30 cellular contexts compared by ENCODE assay signal in the genomic region with DNA sequence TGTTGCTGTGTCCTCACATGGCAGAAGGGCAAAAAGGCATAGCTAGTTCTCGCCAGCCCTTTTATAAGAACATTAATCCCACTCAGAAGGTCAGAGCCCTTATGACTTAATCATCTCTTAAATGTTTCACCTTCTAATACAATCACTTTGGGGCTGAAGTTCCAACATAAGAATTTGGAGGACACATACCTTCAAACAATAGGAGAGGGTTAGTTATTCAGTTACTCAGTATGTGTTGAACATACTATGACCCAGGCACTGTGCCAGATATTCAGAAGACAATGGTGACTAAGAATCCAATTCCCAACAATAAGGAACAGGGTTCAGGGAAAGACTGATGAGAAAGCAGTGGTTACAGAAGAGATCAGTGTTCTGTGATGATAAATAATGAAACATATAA.
A peak's percentile ranks its signal among the peaks of the same experiment; 100 is the strongest.
DNase-seq lines count a peak whose midpoint lies in the region; FAIRE-seq and TF ChIP-seq lines count a peak whose summit lies in the region.
"Had no signal": no experiment of that assay in that cellular context is flagged by ENCODE, and none has a peak within 500 bp of the region (broad histone marks: within the 10 kb centered on the region; RNA-seq: fewer than 3 reads in every experiment).

No MANE protein-coding gene starts in this region.

- no peaks in the 10 kb centered on the region for H3K4me1 Mint-ChIP-seq in MCF 10A (ENCODE audit: insufficient read depth, unreplicated experiment)
- H3K4me1 Mint-ChIP-seq: naive thymus-derived CD4-positive, alpha-beta T cell had no signal

- no peak for TF ChIP-seq POLR2A in breast epithelium (IDR thresholded peaks at IDR 0.05)
- TF ChIP-seq POLR2A in Peyer's patch (IDR thresholded peaks at IDR 0.05): no peak
- no peak for TF ChIP-seq POLR2A in GM12891 (IDR thresholded peaks at IDR 0.05; ENCODE audit: low read depth, low read length)

- H3K4me3 ChIP-seq in breast epithelium: no peak overlapping the region
- no peak overlapping the region for H3K4me3 ChIP-seq in mammary epithelial cell (replicated peaks in 1 of 3; ENCODE audit: insufficient read depth in 1 of 3, low read depth in 2 of 3, low read length in 3 of 3)
- no peak overlapping the region for H3K4me3 ChIP-seq in Peyer's patch
- H3K4me3 ChIP-seq: A549, adrenal gland, psoas muscle, suprapubic skin had no signal

- dilution Hi-C loops in mammary epithelial cell (cut with HindIII; ENCODE audit: low sequenced_read_pairs): no loop called here

- no peaks in the 10 kb centered on the region for H3K27me3 ChIP-seq in breast epithelium
- no peaks in the 10 kb centered on the region for H3K27me3 ChIP-seq in mammary epithelial cell (ENCODE audit: insufficient read depth, low read length)
- no peaks in the 10 kb centered on the region for H3K27me3 ChIP-seq in Peyer's patch
- H3K27me3 ChIP-seq: adrenal gland, suprapubic skin had no signal

- H3K79me2 ChIP-seq in mammary epithelial cell (ENCODE audit: insufficient read depth, low read length): no peaks in the 10 kb centered on the region

- H3K36me3 ChIP-seq in breast epithelium (no peaks in the 10 kb centered on the region), mammary epithelial cell (ENCODE audit: insufficient read depth, low read length) (no peaks in the 10 kb centered on the region), Peyer's patch (no peaks in the 10 kb centered on the region)
- H3K36me3 ChIP-seq: adrenal gland, suprapubic skin had no signal

- DNase-seq in MCF 10A (ENCODE audit: unreplicated experiment): peak; percentile 74
- DNase-seq in breast epithelium (ENCODE audit: low spot score in 2 of 2): no peak
- peak; percentile 8 for DNase-seq in mammary epithelial cell
- DNase-seq in iris pigment epithelial cell (ENCODE audit: low read depth): peak; percentile 16
- DNase-seq in SW 1271 (lab: John Stamatoyannopoulos, UW): no peak
- no peak for DNase-seq in Peyer's patch
- no peak for DNase-seq in GM12891 (ENCODE audit: insufficient read length, low spot score)
- DNase-seq in activated CD8-positive, alpha-beta memory T cell treated with anti-CD3 and anti-CD28 coated beads for 24 hours: no peak
- DNase-seq: activated CD4-positive, alpha-beta T cell treated with anti-CD3 and anti-CD28 coated beads, Interleukin-2, amount 50 U/mL, for 4 hours; activated CD4-positive, CD25-positive, alpha-beta regulatory T cell; activated naive CD4-positive, alpha-beta T cell treated with anti-CD3 and anti-CD28 coated beads for 36 hours; adrenal gland; AML-193; CD8-positive, alpha-beta T cell; cortex of kidney; DMS153; GF-D8; Kasumi-1; left ventricle myocardium superior; naive thymus-derived CD4-positive, alpha-beta T cell; NCI-H1694 treated with DMSO at 0.1 percent for 48 hours; NCI-H524 treated with DMSO at 0.1 percent for 48 hours; psoas muscle; SIG-M5; stimulated activated naive CD4-positive, alpha-beta T cell had no signal

- TF ChIP-seq CTCF in MCF 10A (IDR thresholded peaks at IDR 0.05; ENCODE audit: unreplicated experiment) (no peak), breast epithelium (IDR thresholded peaks at IDR 0.05) (no peak), mammary epithelial cell (conservative IDR thresholded peaks at IDR 0.05 in 1 of 2, IDR thresholded peaks at IDR 0.05 in 1 of 2; ENCODE audit: extremely low read depth in 1 of 2, insufficient read depth in 1 of 2, low read depth in 1 of 2, low read length in 2 of 2) (no peak), Peyer's patch (IDR thresholded peaks at IDR 0.05) (no peak)

- no peaks in the 10 kb centered on the region for H3K27me3 Mint-ChIP-seq in MCF 10A (ENCODE audit: insufficient read depth, unreplicated experiment)
- H3K27me3 Mint-ChIP-seq: naive thymus-derived CD4-positive, alpha-beta T cell had no signal

- in situ Hi-C loops in mammary epithelial cell (cut with MboI; ENCODE audit: low sequenced_read_pairs in 2 of 2): no loop called here

- H3K9me3 Mint-ChIP-seq in MCF 10A (ENCODE audit: unreplicated experiment): peaks cover 7% of the 10 kb centered on the region

- no peaks in the 10 kb centered on the region for H3K36me3 Mint-ChIP-seq in MCF 10A (ENCODE audit: insufficient read depth, unreplicated experiment)
- H3K36me3 Mint-ChIP-seq: CD8-positive, alpha-beta T cell; naive thymus-derived CD4-positive, alpha-beta T cell had no signal

- 91% methylated on average over 1 of the region's 1 CpG for WGBS in mammary epithelial cell (ENCODE audit: low coverage, missing lambda C conversion rate)

- intact Hi-C loops in MCF 10A (cut with micrococcal nuclease): no loop called here
- intact Hi-C loops in breast epithelium (cut with DNase I; ENCODE audit: low total_unique reads): loop anchor here (5.0 kb wide), 1 partner anchor 158 kb away; no protein-coding TSS in a partner anchor
- intact Hi-C loops in mammary epithelial cell (cut with micrococcal nuclease): no loop called here

- H3K4me1 ChIP-seq in breast epithelium (no peaks in the 10 kb centered on the region), mammary epithelial cell (ENCODE audit: insufficient read depth, low read length) (no peaks in the 10 kb centered on the region), Peyer's patch (no peaks in the 10 kb centered on the region)
- H3K4me1 ChIP-seq: A549, adrenal gland, psoas muscle, suprapubic skin had no signal

- H3K27ac ChIP-seq in breast epithelium (no peak overlapping the region), mammary epithelial cell (ENCODE audit: insufficient read depth, low read depth, low read length) (no peak overlapping the region), Peyer's patch (no peak overlapping the region)
- H3K27ac ChIP-seq: A549, adrenal gland, HL-60, psoas muscle, suprapubic skin had no signal

- BruUV-seq in MCF 10A (replicated peaks; lab: Mats Ljungman, UMichigan) (no TSS peak), mammary epithelial cell (replicated peaks; lab: Mats Ljungman, UMichigan) (no TSS peak)

- CTCF ChIA-PET in MCF 10A (lab: Yijun Ruan, JAX) (no interaction called here), mammary epithelial cell (lab: Charles Lee; ENCODE audit: low non-redundant PET) (no interaction called here)

- FAIRE-seq in GM12891 (lab: Jason Lieb, UNC): no peak
- FAIRE-seq: A549, HepG2 had no signal

- no peak overlapping the region for H3K4me2 ChIP-seq in mammary epithelial cell (ENCODE audit: insufficient read depth, low read depth, low read length)
- H3K4me2 ChIP-seq: A549 had no signal

- no peak overlapping the region for H3K9ac ChIP-seq in mammary epithelial cell (ENCODE audit: insufficient read depth, low read length)

- no peak overlapping the region for H3K27ac Mint-ChIP-seq in MCF 10A (ENCODE audit: low read depth, unreplicated experiment)
- H3K27ac Mint-ChIP-seq: activated naive CD4-positive, alpha-beta T cell treated with anti-CD3 and anti-CD28 coated beads for 36 hours; CD8-positive, alpha-beta T cell; mesothelial cell of epicardium; naive thymus-derived CD4-positive, alpha-beta T cell had no signal

- H4K20me1 ChIP-seq in mammary epithelial cell (ENCODE audit: insufficient read depth, low read length): no peaks in the 10 kb centered on the region

- no peak overlapping the region for H2AFZ ChIP-seq in mammary epithelial cell (ENCODE audit: low read depth, low read length)

- POLR2A ChIA-PET in MCF 10A (lab: Yijun Ruan, JAX): no interaction called here

- no peak overlapping the region for H3K4me3 Mint-ChIP-seq in MCF 10A (ENCODE audit: unreplicated experiment)
- H3K4me3 Mint-ChIP-seq: activated naive CD4-positive, alpha-beta T cell treated with anti-CD3 and anti-CD28 coated beads for 36 hours; CD8-positive, alpha-beta T cell; mesothelial cell of epicardium; naive thymus-derived CD4-positive, alpha-beta T cell had no signal

- H3K9me3 ChIP-seq in breast epithelium: no peaks in the 10 kb centered on the region
- no peaks in the 10 kb centered on the region for H3K9me3 ChIP-seq in mammary epithelial cell (replicated peaks; ENCODE audit: insufficient read depth, low read length)
- no peaks in the 10 kb centered on the region for H3K9me3 ChIP-seq in Peyer's patch
- H3K9me3 ChIP-seq: A549, adrenal gland, psoas muscle had no signal

TF ChIP-seq in GM12891, 5 proteins besides CTCF, POLR2A, EP300 and RAD21:
- TF ChIP-seq TAF1 (IDR thresholded peaks at IDR 0.05; ENCODE audit: low read depth, low read length): no peak
- no peak for TF ChIP-seq POLR2AphosphoS5 (IDR thresholded peaks at IDR 0.05; ENCODE audit: low read depth, low read length)
- TF ChIP-seq SPI1 (IDR thresholded peaks at IDR 0.05; ENCODE audit: low read depth, low read length): no peak
- TF ChIP-seq POU2F2 (IDR thresholded peaks at IDR 0.05; ENCODE audit: low read depth, low read length): no peak
- TF ChIP-seq PAX5 (IDR thresholded peaks at IDR 0.05; ENCODE audit: insufficient read depth, low read length, severe bottlenecking): no peak

Comparison
In these comparisons a context has a peak if more than half of its experiments do, and no peak if none do; other contexts are left out.
1. DNase-seq: peak in MCF 10A (single experiment), mammary epithelial cell (single experiment) and iris pigment epithelial cell (single experiment); none in breast epithelium (0 of 2), SW 1271 (0 of 2), Peyer's patch (0 of 3), GM12891 (single experiment) and activated CD8-positive, alpha-beta memory T cell treated with anti-CD3 and anti-CD28 coated beads for 24 hours (single experiment).